In genomic region chr16:84950906-84951305, GRCh38 we compare ENCODE assay signal across 10 cellular contexts.
A peak's percentile ranks its signal among the peaks of the same experiment; 100 is the strongest.
DNase-seq lines count a peak whose midpoint lies in the region; ATAC-seq and TF ChIP-seq lines count a peak whose summit lies in the region.
"Had no signal": no experiment of that assay in that cellular context is flagged by ENCODE, and none has a peak within 500 bp of the region (broad histone marks: within the 10 kb centered on the region; RNA-seq: fewer than 3 reads in every experiment).

No MANE protein-coding gene starts in this region.

- H3K27ac ChIP-seq in HL-60 (replicated peaks): no peak overlapping the region
- H3K27ac ChIP-seq in hepatocyte: peak overlapping the region; percentile 82

- peaks cover 31% of the 10 kb centered on the region for H3K4me1 ChIP-seq in hepatocyte (ENCODE audit: insufficient read depth)

- no peaks in the 10 kb centered on the region for H3K79me2 ChIP-seq in hepatocyte

- no peaks in the 10 kb centered on the region for H3K9me3 ChIP-seq in hepatocyte (ENCODE audit: low read depth)

- no peaks in the 10 kb centered on the region for H4K20me1 ChIP-seq in hepatocyte (ENCODE audit: insufficient read depth, poor library complexity, severe bottlenecking)

- peak; percentile 32 for DNase-seq in CD1c-positive myeloid dendritic cell (ENCODE audit: extremely low spot score)
- DNase-seq in HL-60 (ENCODE audit: low read depth in 1 of 2, low spot score in 1 of 2): peak in 1 of 2 experiments; percentile 64
- peak; percentile 61 for DNase-seq in activated CD4-positive, alpha-beta T cell treated with anti-CD3 and anti-CD28 coated beads for 48 hours
- DNase-seq in hepatocyte (ENCODE audit: low spot score): no peak
- no peak for DNase-seq in foreskin melanocyte
- DNase-seq in DMS153 treated with DMSO at 0.1 percent for 48 hours (lab: John Stamatoyannopoulos, UW; ENCODE audit: unreplicated experiment): no peak
- DNase-seq: natural killer cell, NCI-H1694 treated with DMSO at 0.1 percent for 48 hours had no signal

- peak; percentile 22 for TF ChIP-seq CTCF in HL-60 (IDR thresholded peaks at IDR 0.05; ENCODE audit: insufficient read depth, low read length)
- no peak for TF ChIP-seq CTCF in hepatocyte (IDR thresholded peaks at IDR 0.05; ENCODE audit: poor library complexity)

- no peaks in the 10 kb centered on the region for H3K9me2 ChIP-seq in hepatocyte (replicated peaks; ENCODE audit: insufficient read depth)

- no peaks in the 10 kb centered on the region for H3K27me3 ChIP-seq in HL-60 (ENCODE audit: insufficient read depth, poor library complexity, severe bottlenecking)
- H3K27me3 ChIP-seq in hepatocyte: no peaks in the 10 kb centered on the region

- ATAC-seq in HG02938 (IDR thresholded peaks at IDR 0.05; ENCODE audit: unreplicated experiment): no peak
- ATAC-seq in GM21447 (IDR thresholded peaks at IDR 0.05; ENCODE audit: unreplicated experiment): no peak
- ATAC-seq: natural killer cell had no signal

- H3K4me2 ChIP-seq in hepatocyte: no peak overlapping the region

- H3K4me3 ChIP-seq in HL-60 (replicated peaks; ENCODE audit: insufficient read depth, low read length): no peak overlapping the region
- no peak overlapping the region for H3K4me3 ChIP-seq in hepatocyte

- 91% methylated on average over 10 of the region's 10 CpGs for WGBS in hepatocyte (ENCODE audit: low lambda C conversion rate, missing lambda C conversion rate)

- H2AFZ ChIP-seq in hepatocyte: no peak overlapping the region

- H3K36me3 ChIP-seq in hepatocyte (replicated peaks; ENCODE audit: insufficient read depth, low read depth): no peaks in the 10 kb centered on the region

Comparison
In these comparisons a context has a peak if more than half of its experiments do, and no peak if none do; other contexts are left out.
1. DNase-seq: peak in CD1c-positive myeloid dendritic cell (single experiment) and activated CD4-positive, alpha-beta T cell treated with anti-CD3 and anti-CD28 coated beads for 48 hours (single experiment); none in hepatocyte (single experiment), foreskin melanocyte (single experiment) and DMS153 treated with DMSO at 0.1 percent for 48 hours (single experiment).